In genomic region chr17:63783522-63783921, GRCh38 we compare ENCODE assay signal across 25 cellular contexts. TPM values are rescaled to one million over a fixed set of nuclear protein-coding genes. Genes with fewer than 3 reads are reported as not detected.
DNase-seq lines count a peak whose midpoint lies in the region; ATAC-seq and TF ChIP-seq lines count a peak whose summit lies in the region.
"Had no signal": no experiment of that assay in that cellular context is flagged by ENCODE, and none has a peak within 500 bp of the region (broad histone marks: within the 10 kb centered on the region; RNA-seq: fewer than 3 reads in every experiment).

No MANE protein-coding gene starts in this region.

- intact Hi-C loops in activated CD4-positive, alpha-beta T cell treated with anti-CD3 and anti-CD28 coated beads for 36 hours (cut with DNase I, micrococcal nuclease): no loop called here

- POLR2A ChIA-PET in activated CD4-positive, alpha-beta T cell treated with anti-CD3 and anti-CD28 coated beads for 36 hours (lab: Charles Lee): interaction anchor here (2.5 kb wide), 1 partner anchor 10 kb away, joined by 11 read pairs; the partner anchor contains the start of genes CCDC47 and DDX42
- POLR2A ChIA-PET in WTC11 (lab: Charles Lee): interaction anchor here (1.2 kb wide), 1 partner anchor 10 kb away, joined by 3 read pairs; the partner anchor contains the start of genes CCDC47 and DDX42
- POLR2A ChIA-PET in naive thymus-derived CD8-positive, alpha-beta T cell (lab: Charles Lee): interaction anchor here (1.1 to 2.5 kb wide), 2 partner anchors 9 to 85 kb away, joined by 4 to 12 read pairs; partner anchors contain the start of genes CCDC47 and DDX42

- no peaks in the 10 kb centered on the region for H3K27me3 Mint-ChIP-seq in activated CD4-positive, alpha-beta T cell treated with anti-CD3 and anti-CD28 coated beads for 36 hours
- H3K27me3 Mint-ChIP-seq in WTC11 (ENCODE audit: low read depth): no peaks in the 10 kb centered on the region
- H3K27me3 Mint-ChIP-seq in naive thymus-derived CD8-positive, alpha-beta T cell: no peaks in the 10 kb centered on the region

- no peaks in the 10 kb centered on the region for H3K9me3 Mint-ChIP-seq in activated CD4-positive, alpha-beta T cell treated with anti-CD3 and anti-CD28 coated beads for 36 hours (ENCODE audit: low read depth)
- no peaks in the 10 kb centered on the region for H3K9me3 Mint-ChIP-seq in WTC11
- H3K9me3 Mint-ChIP-seq in naive thymus-derived CD8-positive, alpha-beta T cell: no peaks in the 10 kb centered on the region

- H3K27ac ChIP-seq in C4-2B: 0 out of 2 replicates have a peak overlapping the region, but pooled peaks have one; percentile 32
- H3K27ac ChIP-seq: A549, body of pancreas, esophagus squamous epithelium, KMS-11, thyroid gland, VCaP had no signal

- no peak for TF ChIP-seq CTCF in C4-2B (conservative IDR thresholded peaks at IDR 0.05)
- no peak for TF ChIP-seq CTCF in WTC11 (IDR thresholded peaks at IDR 0.05)

- H3K4me3 Mint-ChIP-seq in activated CD4-positive, alpha-beta T cell treated with anti-CD3 and anti-CD28 coated beads for 36 hours: no peak overlapping the region
- H3K4me3 Mint-ChIP-seq in WTC11: no peak overlapping the region
- H3K4me3 Mint-ChIP-seq in naive thymus-derived CD8-positive, alpha-beta T cell: peak overlapping the region in 1 of 10 donors; percentile 22

- peak overlapping the region; percentile 58 for H3K27ac Mint-ChIP-seq in activated CD4-positive, alpha-beta T cell treated with anti-CD3 and anti-CD28 coated beads for 36 hours
- H3K27ac Mint-ChIP-seq in WTC11: peak overlapping the region; percentile 43
- H3K27ac Mint-ChIP-seq in naive thymus-derived CD8-positive, alpha-beta T cell: peak overlapping the region in 9 of 10 donors; percentile 2 to 89 (median 48)

- CTCF ChIA-PET in activated CD4-positive, alpha-beta T cell treated with anti-CD3 and anti-CD28 coated beads for 36 hours (lab: Charles Lee): interaction anchor here (0.9 to 2.2 kb wide), 4 partner anchors 8 to 358 kb away, joined by 3 to 5 read pairs (median 4); no protein-coding TSS in a partner anchor
- CTCF ChIA-PET in WTC11 (lab: Charles Lee): no interaction called here

- peak; percentile 77 for ATAC-seq in activated CD4-positive, alpha-beta T cell treated with anti-CD3 and anti-CD28 coated beads for 36 hours
- ATAC-seq in WTC11 (no peak), HG02938 (IDR thresholded peaks at IDR 0.05; ENCODE audit: unreplicated experiment) (no peak), HG03039 (IDR thresholded peaks at IDR 0.05; ENCODE audit: unreplicated experiment) (no peak)
- no peak for ATAC-seq in naive thymus-derived CD8-positive, alpha-beta T cell
- ATAC-seq: A549, body of pancreas, mucosa of descending colon had no signal

- peaks cover 21% of the 10 kb centered on the region for H3K36me3 Mint-ChIP-seq in activated CD4-positive, alpha-beta T cell treated with anti-CD3 and anti-CD28 coated beads for 36 hours (ENCODE audit: low read depth)
- peaks cover 25% of the 10 kb centered on the region for H3K36me3 Mint-ChIP-seq in WTC11
- peaks cover 0 to 78% (median 3%) of the 10 kb centered on the region in 3 donors for H3K36me3 Mint-ChIP-seq in naive thymus-derived CD8-positive, alpha-beta T cell

- peaks cover 44% of the 10 kb centered on the region for H3K4me1 Mint-ChIP-seq in activated CD4-positive, alpha-beta T cell treated with anti-CD3 and anti-CD28 coated beads for 36 hours
- peaks cover 6% of the 10 kb centered on the region; the same call in 1 of the 2 replicates for H3K4me1 Mint-ChIP-seq in WTC11
- H3K4me1 Mint-ChIP-seq in naive thymus-derived CD8-positive, alpha-beta T cell: peaks cover 24 to 65% (median 54%) of the 10 kb centered on the region in 4 donors

- no peak for DNase-seq in activated CD4-positive, alpha-beta T cell treated with anti-CD3 and anti-CD28 coated beads for 36 hours
- no peak for DNase-seq in activated CD4-positive, alpha-beta T cell treated with anti-CD3 and anti-CD28 coated beads for 4 hours
- DNase-seq in WTC11 (ENCODE audit: low spot score) (no peak), GM19240 (ENCODE audit: insufficient read length, low spot score) (no peak)
- no peak for DNase-seq in naive thymus-derived CD8-positive, alpha-beta T cell
- DNase-seq: activated T-cell treated with anti-CD3 and anti-CD28 coated beads, Interleukin-2, amount 50 U/mL, for 48 hours; body of pancreas; effector memory CD4-positive, alpha-beta T cell; esophagus squamous epithelium; islet precursor cell; mucosa of descending colon; NCI-H1930; NCI-H2227 treated with DMSO at 0.1 percent for 48 hours; NCI-H774; OCI-M1; Right ventricle myocardium superior; stimulated activated CD4-positive, alpha-beta T cell treated with anti-CD3 and anti-CD28 coated beads, Interleukin-2, amount 100 ng/mL, for 48 hours; stimulated activated naive CD4-positive, alpha-beta T cell treated with Interleukin-2 at 50 U/mL for 16 hours; thyroid gland had no signal

TF ChIP-seq in WTC11, 78 proteins besides CTCF, POLR2A, EP300 and RAD21 (continues in another document):
- no peak for TF ChIP-seq ZNF416 (CRISPR knock-in tag; IDR thresholded peaks at IDR 0.05)
- TF ChIP-seq TP53 (CRISPR knock-in tag; IDR thresholded peaks at IDR 0.05): no peak
- no peak for TF ChIP-seq USF1 (CRISPR knock-in tag; IDR thresholded peaks at IDR 0.05)
- no peak for TF ChIP-seq ATF6 (CRISPR knock-in tag; IDR thresholded peaks at IDR 0.05)
- TF ChIP-seq EMX1 (CRISPR knock-in tag; IDR thresholded peaks at IDR 0.05): no peak
- TF ChIP-seq TEAD4 (CRISPR knock-in tag; IDR thresholded peaks at IDR 0.05): no peak
- no peak for TF ChIP-seq ZNF121 (CRISPR knock-in tag; IDR thresholded peaks at IDR 0.05)

RNA-seq across cellular contexts. Expression of gene DDX42, which starts 9.6 kb away (rescaled TPM):
- total RNA-seq in activated CD4-positive, alpha-beta T cell treated with anti-CD3 and anti-CD28 coated beads for 36 hours: 100 to 1,000 TPM; 109 to 173 TPM
- total RNA-seq in WTC11 (2021): 102 to 128 TPM (median 106 TPM) in 3 replicates
- 100 to 1,000 TPM; 169 to 175 TPM for total RNA-seq in naive thymus-derived CD8-positive, alpha-beta T cell
- polyA plus RNA-seq in naive thymus-derived CD8-positive, alpha-beta T cell: 10 to 100 TPM in 2 of 3 donors, 1 to 10 TPM in 1; 8.9 to 18.5 (median 13.2) TPM

RNA-seq across cellular contexts. Expression of gene CCDC47, which starts 10.1 kb away (rescaled TPM):
- total RNA-seq in activated CD4-positive, alpha-beta T cell treated with anti-CD3 and anti-CD28 coated beads for 36 hours: 10 to 100 TPM; 76.9 to 82.3 TPM
- total RNA-seq in WTC11 (2021): 63.0 to 70.9 TPM (median 63.9 TPM) in 3 replicates
- total RNA-seq in naive thymus-derived CD8-positive, alpha-beta T cell: 10 to 100 TPM; 29.5 to 34.9 TPM
- polyA plus RNA-seq in naive thymus-derived CD8-positive, alpha-beta T cell: 10 to 100 TPM; 21.8 to 34.8 (median 26.0) TPM

RNA-seq across cellular contexts. Expression of gene STRADA, which starts 41.9 kb away (rescaled TPM):
- total RNA-seq in activated CD4-positive, alpha-beta T cell treated with anti-CD3 and anti-CD28 coated beads for 36 hours: 10 to 100 TPM; 51.0 to 53.6 TPM
- 36.6 to 43.1 TPM (median 41.2 TPM) in 3 replicates for total RNA-seq in WTC11 (2021)
- total RNA-seq in naive thymus-derived CD8-positive, alpha-beta T cell: 10 to 100 TPM; 57.0 to 57.1 TPM
- 10 to 100 TPM; 17.8 to 24.5 (median 23.6) TPM for polyA plus RNA-seq in naive thymus-derived CD8-positive, alpha-beta T cell

RNA-seq across cellular contexts. Expression of gene PSMC5, which starts 43.7 kb away (rescaled TPM):
- total RNA-seq in activated CD4-positive, alpha-beta T cell treated with anti-CD3 and anti-CD28 coated beads for 36 hours: 100 to 1,000 TPM in 1 of 2 experiments, 10 to 100 TPM in 1; 98.2 to 160 TPM
- 135 to 152 TPM (median 149 TPM) in 3 replicates for total RNA-seq in WTC11 (2021)
- 100 to 1,000 TPM; 139 to 143 TPM for total RNA-seq in naive thymus-derived CD8-positive, alpha-beta T cell
- 100 to 1,000 TPM; 173 to 214 (median 191) TPM for polyA plus RNA-seq in naive thymus-derived CD8-positive, alpha-beta T cell

RNA-seq across cellular contexts. Expression of gene FTSJ3, which starts 43.9 kb away (rescaled TPM):
- 10 to 100 TPM; 52.1 to 61.2 TPM for total RNA-seq in activated CD4-positive, alpha-beta T cell treated with anti-CD3 and anti-CD28 coated beads for 36 hours
- total RNA-seq in WTC11 (2021): 47.7 to 62.1 TPM (median 52.0 TPM) in 3 replicates
- total RNA-seq in naive thymus-derived CD8-positive, alpha-beta T cell: 10 to 100 TPM; 71.9 to 75.7 TPM
- 10 to 100 TPM; 16.8 to 43.1 (median 24.0) TPM for polyA plus RNA-seq in naive thymus-derived CD8-positive, alpha-beta T cell
